ENCODE assay signal across 2 cellular contexts in the genomic region with DNA sequence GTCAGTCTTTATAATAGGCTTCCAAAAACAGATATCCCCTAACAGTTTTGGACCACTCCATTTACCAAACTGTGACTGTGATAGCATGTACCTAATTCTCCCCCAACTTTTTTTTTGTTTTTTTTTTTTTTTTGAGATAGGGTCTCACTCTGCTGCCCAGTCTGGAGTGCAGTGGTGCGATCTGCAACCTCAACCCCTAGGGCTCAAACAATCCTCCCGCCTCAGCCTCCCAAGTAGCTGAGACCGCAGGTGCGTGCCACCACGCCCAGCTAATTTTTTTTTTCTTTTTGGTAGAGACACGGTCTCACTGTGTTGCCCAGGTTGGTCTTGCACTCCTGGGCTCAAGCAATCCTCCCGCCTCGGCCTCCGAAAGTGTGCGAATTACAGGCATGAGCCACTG.
TF ChIP-seq lines count a peak whose summit lies in the region.

No MANE protein-coding gene starts in this region.

TF ChIP-seq in HepG2, 621 proteins besides CTCF, POLR2A, EP300 and RAD21:
- TF ChIP-seq TBX2 (CRISPR knock-in tag; IDR thresholded peaks at IDR 0.05; ENCODE audit: borderline replicate concordance): no peak
- TF ChIP-seq, protein P1, sequence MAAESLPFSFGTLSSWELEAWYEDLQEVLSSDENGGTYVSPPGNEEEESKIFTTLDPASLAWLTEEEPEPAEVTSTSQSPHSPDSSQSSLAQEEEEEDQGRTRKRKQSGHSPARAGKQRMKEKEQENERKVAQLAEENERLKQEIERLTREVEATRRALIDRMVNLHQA (CRISPR knock-in tag; IDR thresholded peaks at IDR 0.05): no peak
- TF ChIP-seq, protein P2, sequence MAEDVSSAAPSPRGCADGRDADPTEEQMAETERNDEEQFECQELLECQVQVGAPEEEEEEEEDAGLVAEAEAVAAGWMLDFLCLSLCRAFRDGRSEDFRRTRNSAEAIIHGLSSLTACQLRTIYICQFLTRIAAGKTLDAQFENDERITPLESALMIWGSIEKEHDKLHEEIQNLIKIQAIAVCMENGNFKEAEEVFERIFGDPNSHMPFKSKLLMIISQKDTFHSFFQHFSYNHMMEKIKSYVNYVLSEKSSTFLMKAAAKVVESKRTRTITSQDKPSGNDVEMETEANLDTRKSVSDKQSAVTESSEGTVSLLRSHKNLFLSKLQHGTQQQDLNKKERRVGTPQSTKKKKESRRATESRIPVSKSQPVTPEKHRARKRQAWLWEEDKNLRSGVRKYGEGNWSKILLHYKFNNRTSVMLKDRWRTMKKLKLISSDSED (CRISPR knock-in tag; IDR thresholded peaks at IDR 0.05): no peak
- no peak for TF ChIP-seq SP4 (CRISPR knock-in tag; IDR thresholded peaks at IDR 0.05)
- TF ChIP-seq ZNF121 (CRISPR knock-in tag; IDR thresholded peaks at IDR 0.05): peak; percentile 73
- TF ChIP-seq RBM22 (optimal IDR thresholded peaks at IDR 0.05; ENCODE audit: low read length): peak; percentile 50
- TF ChIP-seq, protein P3, sequence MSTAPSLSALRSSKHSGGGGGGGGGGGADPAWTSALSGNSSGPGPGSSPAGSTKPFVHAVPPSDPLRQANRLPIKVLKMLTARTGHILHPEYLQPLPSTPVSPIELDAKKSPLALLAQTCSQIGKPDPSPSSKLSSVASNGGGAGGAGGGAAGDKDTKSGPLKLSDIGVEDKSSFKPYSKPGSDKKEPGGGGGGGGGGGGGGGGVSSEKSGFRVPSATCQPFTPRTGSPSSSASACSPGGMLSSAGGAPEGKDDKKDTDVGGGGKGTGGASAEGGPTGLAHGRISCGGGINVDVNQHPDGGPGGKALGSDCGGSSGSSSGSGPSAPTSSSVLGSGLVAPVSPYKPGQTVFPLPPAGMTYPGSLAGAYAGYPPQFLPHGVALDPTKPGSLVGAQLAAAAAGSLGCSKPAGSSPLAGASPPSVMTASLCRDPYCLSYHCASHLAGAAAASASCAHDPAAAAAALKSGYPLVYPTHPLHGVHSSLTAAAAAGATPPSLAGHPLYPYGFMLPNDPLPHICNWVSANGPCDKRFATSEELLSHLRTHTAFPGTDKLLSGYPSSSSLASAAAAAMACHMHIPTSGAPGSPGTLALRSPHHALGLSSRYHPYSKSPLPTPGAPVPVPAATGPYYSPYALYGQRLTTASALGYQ (CRISPR knock-in tag; IDR thresholded peaks at IDR 0.05): no peak
- TF ChIP-seq ZBTB38 (CRISPR knock-in tag; IDR thresholded peaks at IDR 0.05): no peak
- TF ChIP-seq ATM (IDR thresholded peaks at IDR 0.05; ENCODE audit: borderline replicate concordance): no peak
- TF ChIP-seq SOX5 (CRISPR knock-in tag; IDR thresholded peaks at IDR 0.05; ENCODE audit: borderline replicate concordance): no peak
- no peak for TF ChIP-seq SATB2 (CRISPR knock-in tag; IDR thresholded peaks at IDR 0.05)

TF ChIP-seq in H1, 55 proteins besides CTCF, POLR2A, EP300 and RAD21:
- no peak for TF ChIP-seq YY1 (IDR thresholded peaks at IDR 0.05; ENCODE audit: low read depth, low read length)
- no peak for TF ChIP-seq JUND (IDR thresholded peaks at IDR 0.05; ENCODE audit: low read length)
- TF ChIP-seq ZNF274 (IDR thresholded peaks at IDR 0.05; ENCODE audit: borderline replicate concordance, extremely low read depth, low read length): no peak
- TF ChIP-seq TAF7 (optimal IDR thresholded peaks at IDR 0.05; ENCODE audit: borderline replicate concordance, low read depth, low read length): no peak
- TF ChIP-seq, protein P4, sequence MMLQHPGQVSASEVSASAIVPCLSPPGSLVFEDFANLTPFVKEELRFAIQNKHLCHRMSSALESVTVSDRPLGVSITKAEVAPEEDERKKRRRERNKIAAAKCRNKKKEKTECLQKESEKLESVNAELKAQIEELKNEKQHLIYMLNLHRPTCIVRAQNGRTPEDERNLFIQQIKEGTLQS (IDR thresholded peaks at IDR 0.05; ENCODE audit: insufficient read depth, low read depth, low read length): no peak
- no peak for TF ChIP-seq CBX8 (IDR thresholded peaks at IDR 0.05; ENCODE audit: borderline replicate concordance, low read depth, low read length)
- peak; percentile 70 for TF ChIP-seq KDM1A (IDR thresholded peaks at IDR 0.05; ENCODE audit: borderline replicate concordance, low read length)
